In genomic region chr6:52881996-52882841, GRCh38 we compare ENCODE assay signal across 1 cellular context.
TF ChIP-seq lines count a peak whose summit lies in the region.

No MANE protein-coding gene starts in this region.

TF ChIP-seq in HepG2, 621 proteins besides CTCF, POLR2A, EP300 and RAD21 (continued from another document and continues in another):
- TF ChIP-seq HOMEZ (CRISPR knock-in tag; IDR thresholded peaks at IDR 0.05; ENCODE audit: low read depth) (no peak), CHD2 (IDR thresholded peaks at IDR 0.05; ENCODE audit: low read depth, low read length) (no peak), PRDM10 (CRISPR knock-in tag; IDR thresholded peaks at IDR 0.05; ENCODE audit: low read depth) (0 out of 2 replicates have a peak, but pooled peaks have one; percentile 27), ZKSCAN1 (IDR thresholded peaks at IDR 0.05; ENCODE audit: low read length) (peak; percentile 93), ZNF343 (CRISPR knock-in tag; IDR thresholded peaks at IDR 0.05) (no peak), EHMT2 (IDR thresholded peaks at IDR 0.05; ENCODE audit: borderline replicate concordance, low read depth, low read length) (no peak), SSRP1 (CRISPR knock-in tag; IDR thresholded peaks at IDR 0.05) (peak; percentile 69; the same call in 1 of the 2 replicates), THYN1 (CRISPR knock-in tag; IDR thresholded peaks at IDR 0.05; ENCODE audit: borderline replicate concordance, low read depth) (no peak), ELF3 (CRISPR knock-in tag; IDR thresholded peaks at IDR 0.05) (peak; percentile 90), CHD4 (IDR thresholded peaks at IDR 0.05; ENCODE audit: borderline replicate concordance, low read length) (no peak), HBP1 (CRISPR knock-in tag; IDR thresholded peaks at IDR 0.05; ENCODE audit: low read depth) (no peak; the same call in 1 of the 2 replicates), SOX5 (CRISPR knock-in tag; IDR thresholded peaks at IDR 0.05; ENCODE audit: borderline replicate concordance) (no peak), ZFP41 (CRISPR knock-in tag; IDR thresholded peaks at IDR 0.05; ENCODE audit: borderline replicate concordance) (no peak), ZFP36L1 (CRISPR knock-in tag; IDR thresholded peaks at IDR 0.05) (no peak), ZBTB39 (CRISPR knock-in tag; IDR thresholded peaks at IDR 0.05) (no peak), SOX6 (IDR thresholded peaks at IDR 0.05) (no peak), SOX6 (CRISPR knock-in tag; IDR thresholded peaks at IDR 0.05) (no peak), ERF (CRISPR knock-in tag; IDR thresholded peaks at IDR 0.05) (no peak), ZNF724P (CRISPR knock-in tag; IDR thresholded peaks at IDR 0.05; ENCODE audit: borderline replicate concordance) (no peak), KLF15 (CRISPR knock-in tag; IDR thresholded peaks at IDR 0.05; ENCODE audit: borderline replicate concordance) (no peak), ZFP90 (CRISPR knock-in tag; IDR thresholded peaks at IDR 0.05; ENCODE audit: borderline replicate concordance) (peak; percentile 45; the same call in 1 of the 2 replicates), ATRX (CRISPR knock-in tag; IDR thresholded peaks at IDR 0.05; ENCODE audit: borderline replicate concordance) (no peak), HNF1A (IDR thresholded peaks at IDR 0.05; ENCODE audit: low read depth) (no peak), HNF1A (CRISPR knock-in tag; IDR thresholded peaks at IDR 0.05; ENCODE audit: borderline replicate concordance) (no peak), FIP1L1 (IDR thresholded peaks at IDR 0.05; ENCODE audit: borderline replicate concordance, insufficient read depth, low read depth, low read length) (no peak), NBN (conservative IDR thresholded peaks at IDR 0.05) (no peak), ZNF710 (CRISPR knock-in tag; IDR thresholded peaks at IDR 0.05; ENCODE audit: borderline replicate concordance) (no peak), CERS6 (CRISPR knock-in tag; IDR thresholded peaks at IDR 0.05) (no peak), DPF2 (CRISPR knock-in tag; IDR thresholded peaks at IDR 0.05; ENCODE audit: borderline replicate concordance, low read depth) (no peak), ZNF850 (CRISPR knock-in tag; conservative IDR thresholded peaks at IDR 0.05) (no peak), STAG1 (CRISPR knock-in tag; IDR thresholded peaks at IDR 0.05) (peak; percentile 76), NR2F1 (CRISPR knock-in tag; IDR thresholded peaks at IDR 0.05) (no peak)
- TF ChIP-seq, protein P1, sequence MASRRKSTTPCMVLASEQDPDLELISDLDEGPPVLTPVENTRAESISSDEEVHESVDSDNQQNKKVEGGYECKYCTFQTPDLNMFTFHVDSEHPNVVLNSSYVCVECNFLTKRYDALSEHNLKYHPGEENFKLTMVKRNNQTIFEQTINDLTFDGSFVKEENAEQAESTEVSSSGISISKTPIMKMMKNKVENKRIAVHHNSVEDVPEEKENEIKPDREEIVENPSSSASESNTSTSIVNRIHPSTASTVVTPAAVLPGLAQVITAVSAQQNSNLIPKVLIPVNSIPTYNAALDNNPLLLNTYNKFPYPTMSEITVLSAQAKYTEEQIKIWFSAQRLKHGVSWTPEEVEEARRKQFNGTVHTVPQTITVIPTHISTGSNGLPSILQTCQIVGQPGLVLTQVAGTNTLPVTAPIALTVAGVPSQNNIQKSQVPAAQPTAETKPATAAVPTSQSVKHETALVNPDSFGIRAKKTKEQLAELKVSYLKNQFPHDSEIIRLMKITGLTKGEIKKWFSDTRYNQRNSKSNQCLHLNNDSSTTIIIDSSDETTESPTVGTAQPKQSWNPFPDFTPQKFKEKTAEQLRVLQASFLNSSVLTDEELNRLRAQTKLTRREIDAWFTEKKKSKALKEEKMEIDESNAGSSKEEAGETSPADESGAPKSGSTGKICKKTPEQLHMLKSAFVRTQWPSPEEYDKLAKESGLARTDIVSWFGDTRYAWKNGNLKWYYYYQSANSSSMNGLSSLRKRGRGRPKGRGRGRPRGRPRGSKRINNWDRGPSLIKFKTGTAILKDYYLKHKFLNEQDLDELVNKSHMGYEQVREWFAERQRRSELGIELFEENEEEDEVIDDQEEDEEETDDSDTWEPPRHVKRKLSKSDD (CRISPR knock-in tag; IDR thresholded peaks at IDR 0.05; ENCODE audit: low read depth): no peak
- TF ChIP-seq, protein P2, sequence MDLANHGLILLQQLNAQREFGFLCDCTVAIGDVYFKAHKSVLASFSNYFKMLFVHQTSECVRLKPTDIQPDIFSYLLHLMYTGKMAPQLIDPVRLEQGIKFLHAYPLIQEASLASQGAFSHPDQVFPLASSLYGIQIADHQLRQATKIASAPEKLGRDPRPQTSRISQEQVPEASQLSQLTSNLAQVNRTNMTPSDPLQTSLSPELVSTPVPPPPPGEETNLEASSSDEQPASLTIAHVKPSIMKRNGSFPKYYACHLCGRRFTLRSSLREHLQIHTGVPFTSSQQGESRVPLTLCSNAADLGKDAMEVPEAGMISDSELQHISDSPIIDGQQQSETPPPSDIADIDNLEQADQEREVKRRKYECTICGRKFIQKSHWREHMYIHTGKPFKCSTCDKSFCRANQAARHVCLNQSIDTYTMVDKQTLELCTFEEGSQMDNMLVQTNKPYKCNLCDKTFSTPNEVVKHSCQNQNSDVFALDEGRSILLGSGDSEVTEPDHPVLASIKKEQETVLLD (CRISPR knock-in tag; IDR thresholded peaks at IDR 0.05; ENCODE audit: low read depth): no peak
- TF ChIP-seq, protein P3, sequence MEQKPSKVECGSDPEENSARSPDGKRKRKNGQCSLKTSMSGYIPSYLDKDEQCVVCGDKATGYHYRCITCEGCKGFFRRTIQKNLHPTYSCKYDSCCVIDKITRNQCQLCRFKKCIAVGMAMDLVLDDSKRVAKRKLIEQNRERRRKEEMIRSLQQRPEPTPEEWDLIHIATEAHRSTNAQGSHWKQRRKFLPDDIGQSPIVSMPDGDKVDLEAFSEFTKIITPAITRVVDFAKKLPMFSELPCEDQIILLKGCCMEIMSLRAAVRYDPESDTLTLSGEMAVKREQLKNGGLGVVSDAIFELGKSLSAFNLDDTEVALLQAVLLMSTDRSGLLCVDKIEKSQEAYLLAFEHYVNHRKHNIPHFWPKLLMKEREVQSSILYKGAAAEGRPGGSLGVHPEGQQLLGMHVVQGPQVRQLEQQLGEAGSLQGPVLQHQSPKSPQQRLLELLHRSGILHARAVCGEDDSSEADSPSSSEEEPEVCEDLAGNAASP (CRISPR knock-in tag; IDR thresholded peaks at IDR 0.05; ENCODE audit: borderline replicate concordance): no peak
